Comparison of ENCODE assay signal across 9 cellular contexts in genomic region chr14:20415723-20416622, GRCh38. TPM values are rescaled to one million over a fixed set of nuclear protein-coding genes. Genes with fewer than 3 reads are reported as not detected.
DNase-seq lines count a peak whose midpoint lies in the region; ATAC-seq and TF ChIP-seq lines count a peak whose summit lies in the region.
"Had no signal": no experiment of that assay in that cellular context is flagged by ENCODE, and none has a peak within 500 bp of the region (broad histone marks: within the 10 kb centered on the region; RNA-seq: fewer than 3 reads in every experiment).

No MANE protein-coding gene starts in this region.

- H3K27ac ChIP-seq in IMR-90 (ENCODE audit: insufficient read depth, low read length) = no peak overlapping the region

- H3K4me1 Mint-ChIP-seq in CD14-positive monocyte = peaks cover 48% of the 10 kb centered on the region

- no peak for TF ChIP-seq POLR2A in IMR-90 (IDR thresholded peaks at IDR 0.05; ENCODE audit: low read depth, low read length)

- dilution Hi-C loops in IMR-90 (cut with HindIII; ENCODE audit: low sequenced_read_pairs, unreplicated experiment) = no loop called here

- DNase-seq in CD14-positive monocyte (ENCODE audit: low spot score) (no peak), IMR-90 (peak; percentile 61), OCI-M2 (lab: John Stamatoyannopoulos, UW; ENCODE audit: unreplicated experiment) (peak; percentile 23), astrocyte of the cerebellum (ENCODE audit: low read depth) (peak; percentile 29), kidney tubule cell (ENCODE audit: low spot score) (peak; percentile 58), stromal cell of bone marrow (ENCODE audit: low read depth) (peak; percentile 39)

- no peak overlapping the region for H2AK5ac ChIP-seq in IMR-90 (ENCODE audit: low read depth, low read length)

- no peaks in the 10 kb centered on the region for H3K36me3 Mint-ChIP-seq in CD14-positive monocyte

- 0 out of 2 replicates have a peak, but pooled peaks cover 4% of the 10 kb centered on the region for H3K9me1 ChIP-seq in IMR-90 (ENCODE audit: insufficient read depth, low read length)

- no TSS peak for BruUV-seq in IMR-90 (replicated peaks; lab: Mats Ljungman, UMichigan)

- H3K27ac Mint-ChIP-seq in CD14-positive monocyte = peak overlapping the region; percentile 19 to 89 (median 77)

- TF ChIP-seq CTCF in CD14-positive monocyte (IDR thresholded peaks at IDR 0.05) = peak; percentile 74
- TF ChIP-seq CTCF in IMR-90 (conservative IDR thresholded peaks at IDR 0.05; ENCODE audit: low read depth, low read length) = peak; percentile 67
- peak; percentile 73 for TF ChIP-seq CTCF in astrocyte of the cerebellum (IDR thresholded peaks at IDR 0.05; ENCODE audit: low read depth, low read length, missing control alignments)

- H4K5ac ChIP-seq in IMR-90 (ENCODE audit: low read depth, low read length) = peak overlapping the region; percentile 75; the same call in 1 of the 2 replicates

- in situ Hi-C loops in IMR-90 (cut with MboI; ENCODE audit: low sequenced_read_pairs) (loop anchor here (10.0 kb wide), 1 partner anchor 269 kb away; the partner anchor contains the start of genes ANG and RNASE4), astrocyte of the cerebellum (cut with HindIII; ENCODE audit: low sequenced_read_pairs) (no loop called here)

- no peak overlapping the region for H3K4me2 ChIP-seq in IMR-90 (ENCODE audit: low read depth, low read length)

- no peak overlapping the region for H3K4ac ChIP-seq in IMR-90 (ENCODE audit: low read depth, low read length)

- no peaks in the 10 kb centered on the region for H3K9me3 ChIP-seq in IMR-90 (ENCODE audit: control insufficient read depth, insufficient read depth, low read length)

- no peak overlapping the region for H2BK20ac ChIP-seq in IMR-90 (ENCODE audit: low read depth, low read length)

- peaks cover 5% of the 10 kb centered on the region for H3K4me1 ChIP-seq in IMR-90 (ENCODE audit: control insufficient read depth, insufficient read depth, low read length)

- H3K56ac ChIP-seq in IMR-90 (ENCODE audit: extremely low read depth, insufficient read depth, low read length) = no peak overlapping the region

- H4K20me1 ChIP-seq in IMR-90 (ENCODE audit: insufficient read depth, low read length) = no peaks in the 10 kb centered on the region

- H4K8ac ChIP-seq in IMR-90 (ENCODE audit: low read depth in 2 of 2, low read length in 2 of 2) = peak overlapping the region in 1 of 2 experiments; percentile 41; a peak in 1 of 4 replicates

- H2AK9ac ChIP-seq in IMR-90 (replicated peaks; ENCODE audit: low read depth, low read length, poor library complexity) = peak overlapping the region; percentile 85

- peaks cover 4 to 15% of the 10 kb centered on the region in 2 experiments; a peak in 3 of 4 replicates for H3K79me1 ChIP-seq in IMR-90 (ENCODE audit: low read depth in 1 of 2, low read length in 2 of 2)

- H2BK120ac ChIP-seq in IMR-90 (ENCODE audit: low read depth, low read length) = no peak overlapping the region

- peak overlapping the region in 1 of 2 donors; percentile 70 for H3K4me3 Mint-ChIP-seq in CD14-positive monocyte

- peak overlapping the region; percentile 52 for H2AFZ ChIP-seq in IMR-90 (replicated peaks; ENCODE audit: low read length, poor library complexity)

- 0 out of 2 replicates have a peak, but pooled peaks cover 2% of the 10 kb centered on the region for H3K27me3 ChIP-seq in IMR-90 (ENCODE audit: control insufficient read depth, insufficient read depth, low read length)

- TF ChIP-seq RAD21 in IMR-90 (IDR thresholded peaks at IDR 0.05; ENCODE audit: low read length) = peak; percentile 51

- H2BK15ac ChIP-seq in IMR-90 (ENCODE audit: low read depth, low read length) = no peak overlapping the region

- ATAC-seq in GM18508 (IDR thresholded peaks at IDR 0.05; ENCODE audit: insufficient read depth, unreplicated experiment) (peak; percentile 47), IMR-90 (ENCODE audit: low read depth) (peak; percentile 30), GM19455 (IDR thresholded peaks at IDR 0.05; ENCODE audit: unreplicated experiment) (no peak)

- peaks cover 0 to 1% (median 0%) of the 10 kb centered on the region in 3 donors for H3K27me3 Mint-ChIP-seq in CD14-positive monocyte (ENCODE audit: low read depth in 3 of 3)

- H3K18ac ChIP-seq in IMR-90 (ENCODE audit: low read depth, low read length) = no peak overlapping the region

- H4K91ac ChIP-seq in IMR-90 (ENCODE audit: insufficient read depth, low read depth, low read length) = no peak overlapping the region

- WGBS in IMR-90 (ENCODE audit: extremely low coverage in 2 of 2, insufficient read length in 1 of 2), 2 experiments = no CpG with 5 or more reads among the region's 7 CpGs

- H3K36me3 ChIP-seq in IMR-90 (ENCODE audit: control insufficient read depth, insufficient read depth, low read length) = no peaks in the 10 kb centered on the region

- CTCF ChIA-PET in IMR-90 (lab: Yijun Ruan, JAX) = interaction anchor here (0.6 to 1.7 kb wide), 10 partner anchors 9 to 203 kb away, joined by 3 to 12 read pairs (median 5); partner anchors contain the start of genes APEX1 and OSGEP

- no peak overlapping the region for H3K14ac ChIP-seq in IMR-90 (replicated peaks; ENCODE audit: low read depth, low read length)

- no peak overlapping the region for H2BK5ac ChIP-seq in IMR-90 (ENCODE audit: low read depth, low read length, poor library complexity, severe bottlenecking)

- no peak overlapping the region for H3K4me3 ChIP-seq in IMR-90 (ENCODE audit: insufficient read depth, low read depth, low read length)
- H3K4me3 ChIP-seq in astrocyte of the cerebellum (ENCODE audit: low read depth, low read length) = no peak overlapping the region
- H3K4me3 ChIP-seq: skin epidermis had no signal

- POLR2A ChIA-PET in IMR-90 (lab: Charles Lee; ENCODE audit: unreplicated experiment) = no interaction called here

- H3K9me3 Mint-ChIP-seq in CD14-positive monocyte = no peaks in the 10 kb centered on the region

- H3K23ac ChIP-seq in IMR-90 (ENCODE audit: low read depth, low read length) = no peak overlapping the region

- no peak overlapping the region for H3K9ac ChIP-seq in IMR-90 (ENCODE audit: low read depth, low read length)

- intact Hi-C loops in CD14-positive monocyte (cut with micrococcal nuclease) = loop anchor here (5.0 to 10.0 kb wide), 3 partner anchors 36 to 196 kb away; partner anchors contain the start of genes OSGEP (in 1 of the 2), PIP4P1 (in 1 of the 2) and PNP (in 1 of the 2)
- intact Hi-C loops in IMR-90 (cut with micrococcal nuclease) = loop anchor here (1.0 kb wide), 1 partner anchor 193 kb away; no protein-coding TSS in a partner anchor

TF ChIP-seq in IMR-90, 13 proteins besides CTCF, POLR2A, EP300 and RAD21:
- TF ChIP-seq CEBPB (IDR thresholded peaks at IDR 0.05; ENCODE audit: low read depth, low read length) (peak; percentile 39; the same call in 1 of the 2 replicates), SMC3 (IDR thresholded peaks at IDR 0.05; ENCODE audit: low read depth, low read length) (peak; percentile 53), CHD1 (IDR thresholded peaks at IDR 0.05; ENCODE audit: low read depth, low read length) (no peak)

RNA-seq across cellular contexts. Expression of gene TEP1, which starts 2.7 kb away (rescaled TPM):
- 1 to 10 TPM; 2.3 to 7.1 TPM for polyA plus RNA-seq in CD14-positive monocyte
- 7.8 and 12.4 TPM in 2 replicates for total RNA-seq in IMR-90 (2012; rRNA removed)
- polyA plus RNA-seq in IMR-90 (2012; rRNA removed) = 9.8 and 10.7 TPM in 2 replicates
- polyA plus RNA-seq in IMR-90 (2012; cell fraction: cytosol; rRNA removed) = 3.6 and 5.5 TPM in 2 replicates
- 45.5 and 45.9 TPM in 2 replicates for polyA plus RNA-seq in IMR-90 (2012; cell fraction: nucleus; rRNA removed; ENCODE audit: low replicate concordance)

RNA-seq across cellular contexts. Expression of gene KLHL33, which starts 20.0 kb away (rescaled TPM):
- polyA plus RNA-seq in CD14-positive monocyte = not detected
- under 0.01 TPM in 2 replicates for total RNA-seq in IMR-90 (2012; rRNA removed)
- polyA plus RNA-seq in IMR-90 (2012; rRNA removed) = 0.03 TPM in 2 replicates
- polyA plus RNA-seq in IMR-90 (2012; cell fraction: cytosol; rRNA removed) = 0.01 and 0.03 TPM in 2 replicates
- polyA plus RNA-seq in IMR-90 (2012; cell fraction: nucleus; rRNA removed; ENCODE audit: low replicate concordance) = 0.16 and 0.22 TPM in 2 replicates

RNA-seq across cellular contexts. Expression of gene OSGEP, which starts 38.6 kb away (rescaled TPM):
- polyA plus RNA-seq in CD14-positive monocyte (10 to 100 TPM; 34.7 to 40.0 TPM), IMR-90 (2012; rRNA removed) (23.1 and 24.7 TPM in 2 replicates)
- 32.4 and 38.0 TPM in 2 replicates for total RNA-seq in IMR-90 (2012; rRNA removed)
- 34.4 and 36.2 TPM in 2 replicates for polyA plus RNA-seq in IMR-90 (2012; cell fraction: cytosol; rRNA removed)
- 144 and 145 TPM in 2 replicates for polyA plus RNA-seq in IMR-90 (2012; cell fraction: nucleus; rRNA removed; ENCODE audit: low replicate concordance)

RNA-seq across cellular contexts. Expression of gene APEX1, which starts 39.1 kb away (rescaled TPM):
- polyA plus RNA-seq in CD14-positive monocyte = 10 to 100 TPM; 69.7 to 85.4 TPM
- 125 and 141 TPM in 2 replicates for total RNA-seq in IMR-90 (2012; rRNA removed)
- 241 and 242 TPM in 2 replicates for polyA plus RNA-seq in IMR-90 (2012; rRNA removed)
- 115 and 191 TPM in 2 replicates for polyA plus RNA-seq in IMR-90 (2012; cell fraction: cytosol; rRNA removed)
- 85.5 and 208 TPM in 2 replicates for polyA plus RNA-seq in IMR-90 (2012; cell fraction: nucleus; rRNA removed; ENCODE audit: low replicate concordance)

RNA-seq across cellular contexts. Expression of gene PIP4P1, which starts 45.3 kb away (rescaled TPM):
- polyA plus RNA-seq in CD14-positive monocyte (10 to 100 TPM; 19.4 to 21.2 TPM), IMR-90 (2012; rRNA removed) (27.2 and 27.8 TPM in 2 replicates)
- 15.0 and 15.2 TPM in 2 replicates for total RNA-seq in IMR-90 (2012; rRNA removed)
- 13.3 and 24.4 TPM in 2 replicates for polyA plus RNA-seq in IMR-90 (2012; cell fraction: cytosol; rRNA removed)
- polyA plus RNA-seq in IMR-90 (2012; cell fraction: nucleus; rRNA removed; ENCODE audit: low replicate concordance) = 70.6 and 153 TPM in 2 replicates
